7 cellular contexts compared by ENCODE assay signal in genomic region chrX:71514367-71515038, GRCh38. TPM values are rescaled to one million over a fixed set of nuclear protein-coding genes. Genes with fewer than 3 reads are reported as not detected.
DNase-seq lines count a peak whose midpoint lies in the region; ATAC-seq and TF ChIP-seq lines count a peak whose summit lies in the region.

No MANE protein-coding gene starts in this region.

- peaks cover 6% of the 10 kb centered on the region for H3K4me1 Mint-ChIP-seq in T-helper 1 cell treated with Interleukin-12 subunit alpha and Interleukin-12 subunit beta and Interleukin-4 antibody, amounts not matched to agents 30 μg/mL and 1 μg/mL, for 36 hours (ENCODE audit: low read depth)
- H3K4me1 Mint-ChIP-seq in nephron: peaks cover 7% of the 10 kb centered on the region

- H3K4me3 Mint-ChIP-seq in T-helper 1 cell treated with Interleukin-12 subunit alpha and Interleukin-12 subunit beta and Interleukin-4 antibody, amounts not matched to agents 30 μg/mL and 1 μg/mL, for 36 hours: no peak overlapping the region
- no peak overlapping the region for H3K4me3 Mint-ChIP-seq in nephron

- no peaks in the 10 kb centered on the region for H3K9me3 Mint-ChIP-seq in T-helper 1 cell treated with Interleukin-12 subunit alpha and Interleukin-12 subunit beta and Interleukin-4 antibody, amounts not matched to agents 30 μg/mL and 1 μg/mL, for 36 hours
- H3K9me3 Mint-ChIP-seq in nephron: peaks cover 15% of the 10 kb centered on the region

- TF ChIP-seq CTCF in nephron (IDR thresholded peaks at IDR 0.05; ENCODE audit: unreplicated experiment in 3 of 3): no peak
- no peak for TF ChIP-seq CTCF in left lung (IDR thresholded peaks at IDR 0.05)

- H3K27ac Mint-ChIP-seq in T-helper 1 cell treated with Interleukin-12 subunit alpha and Interleukin-12 subunit beta and Interleukin-4 antibody, amounts not matched to agents 30 μg/mL and 1 μg/mL, for 36 hours: peak overlapping the region; percentile 55
- peak overlapping the region; percentile 0 to 31 (median 12) for H3K27ac Mint-ChIP-seq in nephron

- ATAC-seq in GM18868 (IDR thresholded peaks at IDR 0.05; ENCODE audit: unreplicated experiment) (peak; percentile 87), HG02678 (IDR thresholded peaks at IDR 0.05; ENCODE audit: unreplicated experiment) (peak; percentile 78), left lung (no peak)

- no peak overlapping the region for H3K27ac ChIP-seq in left lung

- no peaks in the 10 kb centered on the region for H3K27me3 Mint-ChIP-seq in T-helper 1 cell treated with Interleukin-12 subunit alpha and Interleukin-12 subunit beta and Interleukin-4 antibody, amounts not matched to agents 30 μg/mL and 1 μg/mL, for 36 hours (ENCODE audit: low read depth)
- H3K27me3 Mint-ChIP-seq in nephron (ENCODE audit: low read depth): no peaks in the 10 kb centered on the region

- DNase-seq in germinal center (ENCODE audit: low spot score) (no peak), left lung (no peak), NCI-H748 treated with DMSO at 0.1 percent for 48 hours (lab: John Stamatoyannopoulos, UW) (no peak)

- H3K36me3 Mint-ChIP-seq in T-helper 1 cell treated with Interleukin-12 subunit alpha and Interleukin-12 subunit beta and Interleukin-4 antibody, amounts not matched to agents 30 μg/mL and 1 μg/mL, for 36 hours (ENCODE audit: low read depth): peaks cover 7% of the 10 kb centered on the region
- H3K36me3 Mint-ChIP-seq in nephron (ENCODE audit: low read depth): no peaks in the 10 kb centered on the region

- H3K9me3 ChIP-seq in left lung: no peaks in the 10 kb centered on the region

- H3K4me1 ChIP-seq in left lung: no peaks in the 10 kb centered on the region

- intact Hi-C loops in left lung (cut with DNase I): no loop called here

- no peaks in the 10 kb centered on the region for H3K27me3 ChIP-seq in left lung

- no peaks in the 10 kb centered on the region for H3K36me3 ChIP-seq in left lung

- no peak overlapping the region for H3K4me3 ChIP-seq in left lung

RNA-seq across cellular contexts. Expression of gene OGT, which starts 18.4 kb away (rescaled TPM):
- 100 to 1,000 TPM; 117 to 118 TPM for total RNA-seq in left lung
